ENCODE assay signal across 8 cellular contexts in the genomic region with DNA sequence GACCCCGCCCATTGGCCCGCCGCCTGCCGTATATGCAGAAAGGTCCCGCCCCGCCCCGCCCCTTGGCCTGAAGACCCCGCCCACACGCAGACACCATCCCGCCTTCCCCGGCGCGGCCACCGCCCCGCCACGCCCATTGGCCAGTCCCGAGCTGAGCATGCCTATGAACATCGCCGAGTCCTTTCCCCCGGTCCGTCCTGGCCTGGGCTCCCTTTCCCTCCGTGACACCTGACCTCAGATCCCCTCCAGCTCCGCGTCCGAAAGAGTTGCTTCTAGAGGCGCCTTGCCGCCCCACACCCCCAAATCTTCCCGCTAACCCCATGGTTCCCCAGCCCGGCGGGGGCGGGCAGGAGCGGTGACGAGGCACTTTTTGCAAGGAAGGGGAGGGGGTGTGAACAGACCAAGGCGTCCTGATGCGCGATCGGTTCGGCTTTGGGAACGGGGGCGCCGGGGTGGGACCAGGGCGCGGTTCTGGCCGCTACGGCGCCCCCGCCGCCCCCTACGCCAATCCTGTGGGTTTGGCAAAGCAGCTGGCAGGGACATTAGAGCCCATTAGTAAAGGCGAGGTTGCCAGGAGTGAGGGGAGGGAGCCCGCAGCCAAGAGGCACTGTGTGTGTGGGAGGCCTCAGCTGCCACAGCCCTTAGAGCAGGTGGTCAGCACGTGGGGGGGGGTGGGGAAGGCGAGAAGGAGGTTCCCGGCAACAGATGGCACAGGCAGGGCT. TPM values are rescaled to one million over a fixed set of nuclear protein-coding genes. Genes with fewer than 3 reads are reported as not detected.
DNase-seq lines count a peak whose midpoint lies in the region; ATAC-seq and TF ChIP-seq lines count a peak whose summit lies in the region.

No MANE protein-coding gene starts in this region.

- TF ChIP-seq CTCF in Caco-2 (IDR thresholded peaks at IDR 0.05; ENCODE audit: insufficient read depth in 1 of 2, low read depth in 1 of 2, low read length in 1 of 2, severe bottlenecking in 1 of 2, unreplicated experiment in 1 of 2) (no peak), MM.1S (IDR thresholded peaks at IDR 0.05; ENCODE audit: low read length) (no peak), neural crest cell (conservative IDR thresholded peaks at IDR 0.05) (no peak)

- H3K4me2 ChIP-seq in MM.1S (ENCODE audit: low read depth, low read length): peak overlapping the region; percentile 99

- peak overlapping the region; percentile 25; the same call in 1 of the 2 replicates for H3K27ac ChIP-seq in MM.1S (ENCODE audit: low read length)

- no peaks in the 10 kb centered on the region for H4K20me1 ChIP-seq in MM.1S (ENCODE audit: insufficient read depth, low read length)

- H3K4me1 Mint-ChIP-seq in Caco-2 (ENCODE audit: low read depth, unreplicated experiment): peaks cover 5% of the 10 kb centered on the region
- H3K4me1 Mint-ChIP-seq in neural crest cell: peaks cover 5% of the 10 kb centered on the region
- H3K4me1 Mint-ChIP-seq in stimulated activated naive CD8-positive, alpha-beta T cell treated with anti-CD3 and anti-CD28 coated beads, Interleukin-15, Interleukin-2, amounts not matched to agents 100 ng/mL and 50 ng/mL, for 24 hours (ENCODE audit: low read depth): peaks cover 13% of the 10 kb centered on the region

- BruUV-seq in Caco-2 (replicated peaks; lab: Mats Ljungman, UMichigan): TSS peak; percentile 95

- H3K9me3 Mint-ChIP-seq in Caco-2 (ENCODE audit: unreplicated experiment): no peaks in the 10 kb centered on the region
- H3K9me3 Mint-ChIP-seq in neural crest cell: no peaks in the 10 kb centered on the region
- no peaks in the 10 kb centered on the region for H3K9me3 Mint-ChIP-seq in stimulated activated naive CD8-positive, alpha-beta T cell treated with anti-CD3 and anti-CD28 coated beads, Interleukin-15, Interleukin-2, amounts not matched to agents 100 ng/mL and 50 ng/mL, for 24 hours

- H3K27me3 ChIP-seq in Caco-2 (replicated peaks; ENCODE audit: control insufficient read depth, insufficient read depth, low read length): no peaks in the 10 kb centered on the region
- H3K27me3 ChIP-seq in MM.1S (replicated peaks; ENCODE audit: insufficient read depth, low read length): no peaks in the 10 kb centered on the region

- no peaks in the 10 kb centered on the region for H3K79me2 ChIP-seq in MM.1S (ENCODE audit: low read length)

- H3K9ac ChIP-seq in MM.1S (ENCODE audit: low read length): peak overlapping the region; percentile 79

- ATAC-seq in GM21723 (IDR thresholded peaks at IDR 0.05; ENCODE audit: unreplicated experiment): peak; percentile 48

- peaks cover 1% of the 10 kb centered on the region; the same call in 1 of the 2 replicates for H3K36me3 ChIP-seq in Caco-2 (ENCODE audit: control insufficient read depth, insufficient read depth, low read length)
- H3K36me3 ChIP-seq in MM.1S (replicated peaks; ENCODE audit: insufficient read depth, low read length): no peaks in the 10 kb centered on the region

- peak overlapping the region; percentile 97 for H2AFZ ChIP-seq in MM.1S (ENCODE audit: low read length)

- H3K4me1 ChIP-seq in Caco-2: peaks cover 24% of the 10 kb centered on the region
- H3K4me1 ChIP-seq in MM.1S (ENCODE audit: low read length): no peaks in the 10 kb centered on the region

- no peaks in the 10 kb centered on the region for H3K9me3 ChIP-seq in Caco-2
- no peaks in the 10 kb centered on the region for H3K9me3 ChIP-seq in MM.1S (replicated peaks; ENCODE audit: insufficient read depth, low read length)

- DNase-seq in Caco-2 (peak; percentile 94 to 95), MM.1S (peak; percentile 88), activated gamma-delta T cell (lab: John Stamatoyannopoulos, UW) (peak; percentile 83), fibroblast of the conjunctiva (ENCODE audit: low read depth) (peak; percentile 89), neural crest cell (ENCODE audit: low read depth, low spot score) (peak; percentile 82)

- H3K4me3 Mint-ChIP-seq in Caco-2 (ENCODE audit: unreplicated experiment): no peak overlapping the region
- H3K4me3 Mint-ChIP-seq in neural crest cell: peak overlapping the region; percentile 95
- peak overlapping the region; percentile 91 for H3K4me3 Mint-ChIP-seq in stimulated activated naive CD8-positive, alpha-beta T cell treated with anti-CD3 and anti-CD28 coated beads, Interleukin-15, Interleukin-2, amounts not matched to agents 100 ng/mL and 50 ng/mL, for 24 hours

- H3K4me3 ChIP-seq in Caco-2 (ENCODE audit: low read depth, low read length) (peak overlapping the region; percentile 58), MM.1S (ENCODE audit: low read length) (peak overlapping the region; percentile 74)

- intact Hi-C loops in Caco-2 (cut with micrococcal nuclease; ENCODE audit: unreplicated experiment): loop anchor here (1.0 to 2.0 kb wide), 2 partner anchors 24 to 60 kb away; a partner anchor contains a TSS

- peak; percentile 72 for TF ChIP-seq POLR2A in Raji (IDR thresholded peaks at IDR 0.05; ENCODE audit: insufficient read depth, low read depth, low read length)

- no peaks in the 10 kb centered on the region for H3K27me3 Mint-ChIP-seq in Caco-2 (ENCODE audit: insufficient read depth, unreplicated experiment)
- peaks cover 2% of the 10 kb centered on the region for H3K27me3 Mint-ChIP-seq in neural crest cell (ENCODE audit: low read depth)
- H3K27me3 Mint-ChIP-seq in stimulated activated naive CD8-positive, alpha-beta T cell treated with anti-CD3 and anti-CD28 coated beads, Interleukin-15, Interleukin-2, amounts not matched to agents 100 ng/mL and 50 ng/mL, for 24 hours: no peaks in the 10 kb centered on the region

- POLR2A ChIA-PET in Caco-2 (lab: Charles Lee): interaction anchor here (0.5 to 2.3 kb wide), 11 partner anchors 12 to 1565 kb away, joined by 3 to 20 read pairs (median 5); a partner anchor contains a TSS

- no peaks in the 10 kb centered on the region for H3F3A ChIP-seq in MM.1S (ENCODE audit: insufficient read depth, low read length)

- no peaks in the 10 kb centered on the region for H3K9me2 ChIP-seq in MM.1S (replicated peaks; ENCODE audit: insufficient read depth, low read length)

- H3K36me3 Mint-ChIP-seq in Caco-2 (ENCODE audit: insufficient read depth, unreplicated experiment): peaks cover 27% of the 10 kb centered on the region
- peaks cover 3% of the 10 kb centered on the region for H3K36me3 Mint-ChIP-seq in neural crest cell (ENCODE audit: low read depth)
- peaks cover under 1% of the 10 kb centered on the region for H3K36me3 Mint-ChIP-seq in stimulated activated naive CD8-positive, alpha-beta T cell treated with anti-CD3 and anti-CD28 coated beads, Interleukin-15, Interleukin-2, amounts not matched to agents 100 ng/mL and 50 ng/mL, for 24 hours (ENCODE audit: low read depth)

- H3K27ac Mint-ChIP-seq in Caco-2 (ENCODE audit: unreplicated experiment) (peak overlapping the region; percentile 100), neural crest cell (ENCODE audit: unreplicated experiment) (peak overlapping the region; percentile 98)
- H3K27ac Mint-ChIP-seq in stimulated activated naive CD8-positive, alpha-beta T cell treated with anti-CD3 and anti-CD28 coated beads, Interleukin-15, Interleukin-2, amounts not matched to agents 100 ng/mL and 50 ng/mL, for 24 hours: peak overlapping the region; percentile 97

- CTCF ChIA-PET in Caco-2 (lab: Charles Lee): interaction anchor here (0.6 to 1.5 kb wide), 5 partner anchors 12 to 108 kb away, joined by 3 to 7 read pairs (median 3); a partner anchor contains a TSS

RNA-seq across cellular contexts. Expression of a gene that starts 0.4 kb away (rescaled TPM):
- total RNA-seq in Caco-2 (2022) (21.1 and 22.0 TPM in 2 replicates), neural crest cell (21.4 and 26.8 TPM in 2 replicates)

RNA-seq across cellular contexts. Expression of a gene that starts 25.8 kb away (rescaled TPM):
- total RNA-seq in Caco-2 (2022) (30.9 and 35.7 TPM in 2 replicates), neural crest cell (41.1 and 45.1 TPM in 2 replicates)

RNA-seq across cellular contexts. Expression of a gene that starts 26.1 kb away (rescaled TPM):
- total RNA-seq in Caco-2 (2022) (28.5 and 31.2 TPM in 2 replicates), neural crest cell (12.8 and 13.9 TPM in 2 replicates)

RNA-seq across cellular contexts. Expression of a gene that starts 59.4 kb away (rescaled TPM):
- total RNA-seq in Caco-2 (2022) (28.0 and 29.2 TPM in 2 replicates), neural crest cell (22.7 and 25.1 TPM in 2 replicates)

Comparison
In these comparisons a context has a peak if more than half of its experiments do, and no peak if none do; other contexts are left out.
1. Peak in every context shown above with its lines: DNase-seq, ATAC-seq, H3K4me3 ChIP-seq and H3K27ac ChIP-seq.